8 cellular contexts compared by ENCODE assay signal in genomic region chr22:36327922-36328551, GRCh38. TPM values are rescaled to one million over a fixed set of nuclear protein-coding genes. Genes with fewer than 3 reads are reported as not detected.
DNase-seq lines count a peak whose midpoint lies in the region; ATAC-seq and TF ChIP-seq lines count a peak whose summit lies in the region.

No MANE protein-coding gene starts in this region.

- CTCF ChIA-PET in OCI-LY7 (lab: Charles Lee; ENCODE audit: unreplicated experiment), result no interaction called here

- no peak overlapping the region for H2AFZ ChIP-seq in OCI-LY7 (ENCODE audit: low read length)

- H3K9me3 ChIP-seq in muscle layer of colon (ENCODE audit: low read length) (no peaks in the 10 kb centered on the region), OCI-LY7 (ENCODE audit: low read length) (no peaks in the 10 kb centered on the region)

- no peak for ATAC-seq in GM19463 (IDR thresholded peaks at IDR 0.05; ENCODE audit: unreplicated experiment)
- ATAC-seq in HG02852 (IDR thresholded peaks at IDR 0.05; ENCODE audit: unreplicated experiment), result no peak

- H3K4me1 ChIP-seq in muscle layer of colon (ENCODE audit: insufficient read depth, low read length), result peaks cover 100% of the 10 kb centered on the region
- peaks cover 46% of the 10 kb centered on the region for H3K4me1 ChIP-seq in OCI-LY7 (ENCODE audit: insufficient read depth, low read length, poor library complexity, severe bottlenecking)

- H3K4me2 ChIP-seq in OCI-LY7 (ENCODE audit: low read length), result no peak overlapping the region

- peaks cover 38% of the 10 kb centered on the region; the same call in 1 of the 2 replicates for H3K79me2 ChIP-seq in OCI-LY7 (ENCODE audit: insufficient read depth, low read depth, low read length)

- H4K20me1 ChIP-seq in OCI-LY7 (ENCODE audit: insufficient read depth, low read length), result no peaks in the 10 kb centered on the region

- H3K27me3 ChIP-seq in muscle layer of colon (ENCODE audit: control insufficient read depth in 1 of 2, insufficient read depth in 2 of 2, low read length in 2 of 2), result no peaks in the 10 kb centered on the region

- no TSS peak for BruUV-seq in OCI-LY7 (replicated peaks; lab: Mats Ljungman, UMichigan)

- no peaks in the 10 kb centered on the region for H3K9me2 ChIP-seq in OCI-LY7 (ENCODE audit: insufficient read depth, low read length)

- H3K4me3 ChIP-seq in muscle layer of colon (ENCODE audit: low read depth in 1 of 2, low read length in 2 of 2) (peak overlapping the region in 1 of 2 donors; percentile 3), OCI-LY7 (ENCODE audit: low read depth, low read length, poor library complexity, severe bottlenecking) (no peak overlapping the region)

- intact Hi-C loops in OCI-LY7 (cut with micrococcal nuclease; ENCODE audit: unreplicated experiment), result no loop called here

- POLR2A ChIA-PET in OCI-LY7 (lab: Charles Lee), result no interaction called here

- H3K36me3 ChIP-seq in muscle layer of colon (ENCODE audit: insufficient read depth, low read length), result peaks cover 57% of the 10 kb centered on the region
- H3K36me3 ChIP-seq in OCI-LY7 (ENCODE audit: insufficient read depth, low read length), result peaks cover 85% of the 10 kb centered on the region

- no peak for TF ChIP-seq CTCF in 22Rv1 (IDR thresholded peaks at IDR 0.05)
- TF ChIP-seq CTCF in OCI-LY7 (conservative IDR thresholded peaks at IDR 0.05; ENCODE audit: low read length), result no peak

- peak; percentile 63 for DNase-seq in NCI-H1694 treated with DMSO at 0.1 percent for 48 hours (lab: John Stamatoyannopoulos, UW)
- DNase-seq in NK-92 (lab: John Stamatoyannopoulos, UW; ENCODE audit: unreplicated experiment), result no peak
- DNase-seq in OCI-LY7 (ENCODE audit: low spot score), result no peak

- H3K27ac ChIP-seq in 22Rv1 (peak overlapping the region; percentile 70; the same call in 1 of the 2 replicates), cingulate gyrus (ENCODE audit: low read depth, low read length) (peak overlapping the region; percentile 98), muscle layer of colon (ENCODE audit: low read depth, low read length) (peak overlapping the region; percentile 97), OCI-LY7 (ENCODE audit: low read depth, low read length, poor library complexity, severe bottlenecking) (no peak overlapping the region)

- peak overlapping the region; percentile 49 for H3K9ac ChIP-seq in muscle layer of colon (ENCODE audit: low read length)

RNA-seq across cellular contexts. Expression of gene MYH9, which starts 59.7 kb away (rescaled TPM):
- total RNA-seq in OCI-LY7 (2014; rRNA removed; shearing (Covaris generic)), result 112 and 133 TPM in 2 replicates
- total RNA-seq in OCI-LY7 (2022), result 213 and 223 TPM in 2 replicates
